In genomic region chr2:11129598-11130449, GRCh38 we compare ENCODE assay signal across 8 cellular contexts. TPM values are rescaled to one million over a fixed set of nuclear protein-coding genes. Genes with fewer than 3 reads are reported as not detected.
DNase-seq lines count a peak whose midpoint lies in the region; ATAC-seq, FAIRE-seq and TF ChIP-seq lines count a peak whose summit lies in the region.

No MANE protein-coding gene starts in this region.

- no TSS peak for BruUV-seq in endothelial cell of umbilical vein (replicated peaks; lab: Mats Ljungman, UMichigan)

- H3K9ac ChIP-seq in endothelial cell of umbilical vein (replicated peaks; ENCODE audit: extremely low read depth, insufficient read depth, low read length) = no peak overlapping the region

- peaks cover 0 to 1% of the 10 kb centered on the region in 2 experiments for H3K27me3 ChIP-seq in endothelial cell of umbilical vein (ENCODE audit: control insufficient read depth in 2 of 2, insufficient read depth in 2 of 2, low read length in 2 of 2)

- H3K9me1 ChIP-seq in endothelial cell of umbilical vein (replicated peaks; ENCODE audit: control insufficient read depth, extremely low read depth, insufficient read depth, low read length) = no peaks in the 10 kb centered on the region

- no peaks in the 10 kb centered on the region for H3K9me3 Mint-ChIP-seq in neural crest cell
- no peaks in the 10 kb centered on the region for H3K9me3 Mint-ChIP-seq in stimulated activated naive CD8-positive, alpha-beta T cell treated with anti-CD3 and anti-CD28 coated beads, Interleukin-15, amount 100 ng/mL, for 72 hours

- no peaks in the 10 kb centered on the region for H3K79me2 ChIP-seq in endothelial cell of umbilical vein (ENCODE audit: control insufficient read depth, insufficient read depth, low read length)

- no peak for FAIRE-seq in endothelial cell of umbilical vein (lab: Jason Lieb, UNC)

- no peak for TF ChIP-seq POLR2A in endothelial cell of umbilical vein (IDR thresholded peaks at IDR 0.05; ENCODE audit: low read depth, low read length)

- no peaks in the 10 kb centered on the region for H3K36me3 Mint-ChIP-seq in neural crest cell (ENCODE audit: low read depth)

- POLR2A ChIA-PET in HEK293T (lab: Yijun Ruan, JAX) (interaction anchor here (0.9 to 1.9 kb wide), 3 partner anchors 282 to 318 kb away, joined by 3 to 6 read pairs (median 6); partner anchors contain the start of gene PDIA6), endothelial cell of umbilical vein (lab: Charles Lee) (no interaction called here)

- H3K4me3 Mint-ChIP-seq in neural crest cell = peak overlapping the region; percentile 72
- H3K4me3 Mint-ChIP-seq in stimulated activated naive CD8-positive, alpha-beta T cell treated with anti-CD3 and anti-CD28 coated beads, Interleukin-15, amount 100 ng/mL, for 72 hours = peak overlapping the region; percentile 75 to 80

- H3K27me3 Mint-ChIP-seq in neural crest cell (ENCODE audit: low read depth) = no peaks in the 10 kb centered on the region
- no peaks in the 10 kb centered on the region for H3K27me3 Mint-ChIP-seq in stimulated activated naive CD8-positive, alpha-beta T cell treated with anti-CD3 and anti-CD28 coated beads, Interleukin-15, amount 100 ng/mL, for 72 hours

- H3K27ac Mint-ChIP-seq in neural crest cell (ENCODE audit: unreplicated experiment) = no peak overlapping the region
- no peak overlapping the region for H3K27ac Mint-ChIP-seq in stimulated activated naive CD8-positive, alpha-beta T cell treated with anti-CD3 and anti-CD28 coated beads, Interleukin-15, amount 100 ng/mL, for 72 hours

- ATAC-seq in stimulated activated naive CD8-positive, alpha-beta T cell treated with anti-CD3 and anti-CD28 coated beads, Interleukin-15, amount 100 ng/mL, for 72 hours = peak; percentile 82

- H3K4me1 Mint-ChIP-seq in neural crest cell = peaks cover 18% of the 10 kb centered on the region
- peaks cover 42% of the 10 kb centered on the region for H3K4me1 Mint-ChIP-seq in stimulated activated naive CD8-positive, alpha-beta T cell treated with anti-CD3 and anti-CD28 coated beads, Interleukin-15, amount 100 ng/mL, for 72 hours

- peak; percentile 13 for DNase-seq in ELR (ENCODE audit: low read depth)
- DNase-seq in HEK293T (ENCODE audit: extremely low spot score) = peak; percentile 82
- peak; percentile 90 for DNase-seq in NCI-H2227 (lab: John Stamatoyannopoulos, UW; ENCODE audit: unreplicated experiment)
- DNase-seq in activated CD8-positive, alpha-beta memory T cell treated with anti-CD3 and anti-CD28 coated beads for 1 hour (ENCODE audit: extremely low read depth in 1 of 2, low read depth in 1 of 2) = peak; percentile 46 to 64
- DNase-seq in endothelial cell of umbilical vein (ENCODE audit: low read depth, low spot score) = no peak
- peak; percentile 79 for DNase-seq in neural crest cell (ENCODE audit: low read depth, low spot score)
- peak; percentile 67 to 76 for DNase-seq in stimulated activated naive CD8-positive, alpha-beta T cell treated with anti-CD3 and anti-CD28 coated beads, Interleukin-15, amount 100 ng/mL, for 72 hours
- DNase-seq in NCI-H2171 (lab: John Stamatoyannopoulos, UW) = no peak

- no peak overlapping the region for H3K4me3 ChIP-seq in endothelial cell of umbilical vein (replicated peaks in 1 of 3; ENCODE audit: insufficient read depth in 1 of 3, low read depth in 1 of 3, low read length in 3 of 3)

- CTCF ChIA-PET in HEK293T (lab: Yijun Ruan, JAX) = interaction anchor here (0.6 to 1.5 kb wide), 4 partner anchors 53 to 298 kb away, joined by 3 to 12 read pairs (median 6); no protein-coding TSS in a partner anchor
- CTCF ChIA-PET in endothelial cell of umbilical vein (lab: Charles Lee) = interaction anchor here (6.4 to 22.0 kb wide), 4 partner anchors 282 to 454 kb away, joined by 162 to 738 read pairs (median 213); no protein-coding TSS in a partner anchor

- dilution Hi-C loops in endothelial cell of umbilical vein (cut with MboI; ENCODE audit: extremely low pct_ligation_motif_present, low sequenced_read_pairs) = no loop called here

- H2AFZ ChIP-seq in endothelial cell of umbilical vein (ENCODE audit: low read depth, low read length) = peak overlapping the region; percentile 9

- no peaks in the 10 kb centered on the region for H3K36me3 ChIP-seq in endothelial cell of umbilical vein (ENCODE audit: control insufficient read depth in 2 of 2, extremely low read depth in 1 of 2, insufficient read depth in 2 of 2, low read length in 2 of 2)

- H4K20me1 ChIP-seq in endothelial cell of umbilical vein (replicated peaks; ENCODE audit: control insufficient read depth, extremely low read depth, insufficient read depth, low read length) = no peaks in the 10 kb centered on the region

- peak overlapping the region; percentile 30 for H3K4me2 ChIP-seq in endothelial cell of umbilical vein (ENCODE audit: insufficient read depth, low read length)

- H3K4me1 ChIP-seq in endothelial cell of umbilical vein (ENCODE audit: control insufficient read depth, extremely low read depth, insufficient read depth, low read length) = peaks cover 28% of the 10 kb centered on the region

- intact Hi-C loops in endothelial cell of umbilical vein (cut with micrococcal nuclease) = loop anchor here (1.0 to 10.0 kb wide), 2 partner anchors 212 to 615 kb away; partner anchors contain the start of gene LPIN1

- no peak overlapping the region for H3K27ac ChIP-seq in endothelial cell of umbilical vein (ENCODE audit: insufficient read depth, low read depth, low read length)

- H3K9me3 ChIP-seq in endothelial cell of umbilical vein (replicated peaks; ENCODE audit: control insufficient read depth, insufficient read depth, low read length) = no peaks in the 10 kb centered on the region

- TF ChIP-seq CTCF in endothelial cell of umbilical vein (IDR thresholded peaks at IDR 0.05; ENCODE audit: extremely low read depth in 1 of 2, insufficient read depth in 1 of 2, low read depth in 1 of 2, low read length in 2 of 2) (peak in 1 of 2 donors; percentile 20), neural crest cell (conservative IDR thresholded peaks at IDR 0.05) (peak; percentile 67)

TF ChIP-seq in HEK293T, 16 proteins besides CTCF, POLR2A, EP300 and RAD21:
- peak; percentile 40 for TF ChIP-seq L3MBTL2 (conservative IDR thresholded peaks at IDR 0.05)
- TF ChIP-seq TARDBP (IDR thresholded peaks at IDR 0.05) = no peak

TF ChIP-seq in endothelial cell of umbilical vein, 7 proteins besides CTCF, POLR2A, EP300 and RAD21:
- TF ChIP-seq EZH2 (IDR thresholded peaks at IDR 0.05; ENCODE audit: borderline replicate concordance, low read depth, low read length, severe bottlenecking) (no peak), MAX (IDR thresholded peaks at IDR 0.05; ENCODE audit: insufficient read depth, insufficient read length) (no peak), GATA2 (IDR thresholded peaks at IDR 0.05; ENCODE audit: insufficient read depth, insufficient read length, low read depth, low read length) (no peak), MYC (IDR thresholded peaks at IDR 0.05; ENCODE audit: low read depth, low read length) (no peak), POLR2AphosphoS5 (IDR thresholded peaks at IDR 0.05; ENCODE audit: insufficient read depth, low read depth, low read length) (no peak), FOS (IDR thresholded peaks at IDR 0.05; ENCODE audit: borderline replicate concordance, insufficient read depth, low read length) (no peak), JUN (IDR thresholded peaks at IDR 0.05; ENCODE audit: borderline replicate concordance, insufficient read depth, insufficient read length, low read depth) (no peak)

RNA-seq across cellular contexts. Expression of gene SLC66A3, which starts 25.4 kb away (rescaled TPM):
- total RNA-seq in endothelial cell of umbilical vein (14.3 and 16.1 TPM in 2 replicates), neural crest cell (4.6 and 5.1 TPM in 2 replicates)
- polyA plus RNA-seq in endothelial cell of umbilical vein = 31.4 and 45.8 TPM in 2 replicates
- 21.4 and 22.3 TPM in 2 replicates for polyA plus RNA-seq in endothelial cell of umbilical vein (2011; cell fraction: cytosol; rRNA removed)
- 11.8 and 13.6 TPM in 2 replicates for polyA plus RNA-seq in endothelial cell of umbilical vein (2011; cell fraction: nucleus; rRNA removed)
- 18.1 and 18.3 TPM in 2 replicates for polyA plus RNA-seq in endothelial cell of umbilical vein (2012)
- polyA minus RNA-seq in endothelial cell of umbilical vein = 68.0 and 74.8 TPM in 2 replicates
- 3.3 TPM for polyA minus RNA-seq in endothelial cell of umbilical vein (2011; cell fraction: cytosol; rRNA and poly(A)+ RNA removed)
- polyA minus RNA-seq in endothelial cell of umbilical vein (2011; cell fraction: nucleus; rRNA and poly(A)+ RNA removed) = 10.0 and 14.9 TPM in 2 replicates

Comparison
In these comparisons a context has a peak if more than half of its experiments do, and no peak if none do; other contexts are left out.
1. DNase-seq: peak in ELR (single experiment), HEK293T (single experiment), NCI-H2227 (single experiment), activated CD8-positive, alpha-beta memory T cell treated with anti-CD3 and anti-CD28 coated beads for 1 hour (2 of 2), neural crest cell (single experiment) and stimulated activated naive CD8-positive, alpha-beta T cell treated with anti-CD3 and anti-CD28 coated beads, Interleukin-15, amount 100 ng/mL, for 72 hours (2 of 2); none in endothelial cell of umbilical vein (single experiment) and NCI-H2171 (single experiment).